17 cellular contexts compared by ENCODE assay signal in genomic region chr12:24398605-24399004, GRCh38.
DNase-seq lines count a peak whose midpoint lies in the region; ATAC-seq and TF ChIP-seq lines count a peak whose summit lies in the region.
"Had no signal": no experiment of that assay in that cellular context is flagged by ENCODE, and none has a peak within 500 bp of the region (broad histone marks: within the 10 kb centered on the region; RNA-seq: fewer than 3 reads in every experiment).

No MANE protein-coding gene starts in this region.

- peaks cover 13% of the 10 kb centered on the region for H3K4me1 ChIP-seq in DND-41 (ENCODE audit: insufficient read depth, low read length)
- H3K4me1 ChIP-seq in Loucy (ENCODE audit: insufficient read depth, low read length, poor library complexity, severe bottlenecking) = peaks cover 38% of the 10 kb centered on the region
- H3K4me1 ChIP-seq in BE2C = no peaks in the 10 kb centered on the region
- peaks cover 0 to 4% (median 0%) of the 10 kb centered on the region in 4 donors for H3K4me1 ChIP-seq in tibial nerve
- H3K4me1 ChIP-seq: A549, transverse colon had no signal

- H2AFZ ChIP-seq in DND-41 (ENCODE audit: low read depth, low read length) = 0 out of 2 replicates have a peak overlapping the region, but pooled peaks have one; percentile 17
- no peak overlapping the region for H2AFZ ChIP-seq in Loucy (ENCODE audit: low read length)

- no peaks in the 10 kb centered on the region for H3K27me3 ChIP-seq in DND-41 (ENCODE audit: insufficient read depth, low read length, poor library complexity)
- no peaks in the 10 kb centered on the region for H3K27me3 ChIP-seq in Loucy (ENCODE audit: insufficient read depth, low read length, poor library complexity, severe bottlenecking)
- no peaks in the 10 kb centered on the region for H3K27me3 ChIP-seq in BE2C
- no peaks in the 10 kb centered on the region for H3K27me3 ChIP-seq in tibial nerve
- H3K27me3 ChIP-seq: ascending aorta, transverse colon had no signal

- H3K4me3 ChIP-seq in DND-41 (ENCODE audit: low read depth in 1 of 2, low read length in 2 of 2) (no peak overlapping the region), Loucy (ENCODE audit: low read length, poor library complexity, severe bottlenecking) (peak overlapping the region; percentile 41), BE2C (ENCODE audit: low read depth, low read length) (no peak overlapping the region), tibial nerve (no peak overlapping the region)
- H3K4me3 ChIP-seq: A549, ascending aorta, K562, transverse colon had no signal

- H3K79me2 ChIP-seq in DND-41 (ENCODE audit: insufficient read depth, low read length) = no peaks in the 10 kb centered on the region
- no peaks in the 10 kb centered on the region for H3K79me2 ChIP-seq in Loucy (ENCODE audit: insufficient read depth, low read length)

- no peaks in the 10 kb centered on the region for H3F3A ChIP-seq in Loucy (ENCODE audit: low read depth)

- TF ChIP-seq POLR2A in tibial nerve (IDR thresholded peaks at IDR 0.05) = no peak

- 84 to 89% methylated on average over 4 of the region's 4 CpGs for WGBS in tibial nerve, 2 donors

- no peaks in the 10 kb centered on the region for H3K9me2 ChIP-seq in Loucy (replicated peaks; ENCODE audit: low read depth, low read length)

- no peak overlapping the region for H3K9ac ChIP-seq in DND-41 (ENCODE audit: low read depth, low read length)
- no peak overlapping the region for H3K9ac ChIP-seq in Loucy (ENCODE audit: low read depth, low read length, poor library complexity, severe bottlenecking)

- TF ChIP-seq EP300 in tibial nerve (IDR thresholded peaks at IDR 0.05) = no peak

- peak overlapping the region; percentile 35; the same call in 1 of the 2 replicates for H3K27ac ChIP-seq in DND-41 (ENCODE audit: low read length)
- no peak overlapping the region for H3K27ac ChIP-seq in tibial nerve
- H3K27ac ChIP-seq: A549, ascending aorta, transverse colon had no signal

- ATAC-seq in DND-41 (ENCODE audit: insufficient read depth, low read depth) (peak; percentile 87), GM19463 (IDR thresholded peaks at IDR 0.05; ENCODE audit: unreplicated experiment) (peak; percentile 79), HG02973 (IDR thresholded peaks at IDR 0.05; ENCODE audit: unreplicated experiment) (peak; percentile 86)
- ATAC-seq: A549, K562 had no signal

- no peak for TF ChIP-seq CTCF in DND-41 (IDR thresholded peaks at IDR 0.05; ENCODE audit: borderline replicate concordance, extremely low read depth, low read length, poor library complexity, severe bottlenecking)
- no peak for TF ChIP-seq CTCF in Loucy (conservative IDR thresholded peaks at IDR 0.05; ENCODE audit: low read length)
- no peak for TF ChIP-seq CTCF in BE2C (IDR thresholded peaks at IDR 0.05; ENCODE audit: low read depth, low read length)
- no peak for TF ChIP-seq CTCF in tibial nerve (IDR thresholded peaks at IDR 0.05)

- DNase-seq in DND-41 = peak; percentile 44
- DNase-seq in NCI-H774 (lab: John Stamatoyannopoulos, UW) = no peak
- DNase-seq in BE2C = no peak
- DNase-seq in tibial nerve (ENCODE audit: low spot score in 2 of 2) = no peak
- DNase-seq in iPS-NIHi7 (ENCODE audit: extremely low spot score) = no peak
- DNase-seq: activated CD4-positive, CD25-positive, alpha-beta regulatory T cell treated with anti-CD3 and anti-CD28 coated beads, Interleukin-2, amount 50 U/mL, for 72 hours; effector memory CD4-positive, alpha-beta T cell; kidney glomerular epithelial cell; NCI-H2081; nephron progenitor cell; transverse colon had no signal

- H3K36me3 ChIP-seq in DND-41 (ENCODE audit: insufficient read depth, low read length) (no peaks in the 10 kb centered on the region), Loucy (ENCODE audit: insufficient read depth, low read length) (no peaks in the 10 kb centered on the region), BE2C (no peaks in the 10 kb centered on the region), tibial nerve (no peaks in the 10 kb centered on the region)
- H3K36me3 ChIP-seq: ascending aorta, transverse colon had no signal

- H3K9me3 ChIP-seq in DND-41 (ENCODE audit: insufficient read depth, low read length, severe bottlenecking) (no peaks in the 10 kb centered on the region), Loucy (ENCODE audit: insufficient read depth, low read depth, low read length) (no peaks in the 10 kb centered on the region), BE2C (no peaks in the 10 kb centered on the region), tibial nerve (no peaks in the 10 kb centered on the region)
- H3K9me3 ChIP-seq: A549, ascending aorta, transverse colon had no signal

- peak overlapping the region; percentile 19; the same call in 1 of the 2 replicates for H3K4me2 ChIP-seq in DND-41 (ENCODE audit: insufficient read depth, low read length)
- H3K4me2 ChIP-seq in Loucy (ENCODE audit: low read depth, low read length, poor library complexity, severe bottlenecking) = peak overlapping the region; percentile 53
- H3K4me2 ChIP-seq: A549 had no signal

- H4K20me1 ChIP-seq in DND-41 (ENCODE audit: insufficient read depth, low read length) = no peaks in the 10 kb centered on the region
- no peaks in the 10 kb centered on the region for H4K20me1 ChIP-seq in Loucy (ENCODE audit: insufficient read depth, low read length, poor library complexity, severe bottlenecking)
